ENCODE assay signal across 21 cellular contexts in the genomic region with DNA sequence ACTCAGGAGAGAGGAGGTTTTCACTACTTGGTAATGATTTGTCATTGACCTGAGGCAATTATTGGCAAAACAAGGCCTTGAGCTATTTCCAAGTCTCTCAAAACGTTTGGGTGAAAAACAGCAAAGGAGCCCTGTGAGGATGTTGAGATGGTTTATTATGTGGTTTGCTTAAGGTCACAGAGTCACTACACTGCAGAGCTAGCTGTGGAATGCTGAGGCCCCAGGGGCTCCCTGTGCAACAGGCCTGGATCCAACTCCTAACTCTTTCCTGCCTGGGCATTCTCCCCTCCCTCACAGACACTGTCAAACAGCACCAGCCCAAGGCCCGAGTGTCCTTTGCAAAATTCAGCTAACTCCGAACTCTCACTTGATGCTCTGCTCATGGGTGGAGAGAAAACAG.
DNase-seq lines count a peak whose midpoint lies in the region; TF ChIP-seq lines count a peak whose summit lies in the region.
"Had no signal": no experiment of that assay in that cellular context is flagged by ENCODE, and none has a peak within 500 bp of the region (broad histone marks: within the 10 kb centered on the region; RNA-seq: fewer than 3 reads in every experiment).

No MANE protein-coding gene starts in this region.

- peaks cover 39% of the 10 kb centered on the region for H3K4me1 Mint-ChIP-seq in nephron progenitor cell
- H3K4me1 Mint-ChIP-seq: CD8-positive, alpha-beta memory T cell had no signal

- WGBS in stomach, 5 donors: 34 to 48% (median 36%) methylated on average over 3 of the region's 3 CpGs

- no peak for TF ChIP-seq POLR2A in stomach (IDR thresholded peaks at IDR 0.05)

- TF ChIP-seq EP300 in stomach (IDR thresholded peaks at IDR 0.05): no peak

- no peak overlapping the region for H3K27ac Mint-ChIP-seq in nephron progenitor cell
- H3K27ac Mint-ChIP-seq: CD8-positive, alpha-beta memory T cell; H9 had no signal

- DNase-seq in ELF-1 (ENCODE audit: low read depth, low spot score) (peak; percentile 87), astrocyte of the hippocampus (ENCODE audit: low read depth, low spot score) (peak; percentile 38), iPS-NIHi11 (ENCODE audit: low spot score) (peak; percentile 30), nephron progenitor cell (peak; percentile 21), NCI-H2196 treated with DMSO at 0.1 percent for 48 hours (lab: John Stamatoyannopoulos, UW; ENCODE audit: unreplicated experiment) (no peak), right atrium auricular region (ENCODE audit: low spot score) (no peak), stomach (no peak), NCI-H510A treated with DMSO at 0.1 percent for 48 hours (lab: John Stamatoyannopoulos, UW) (no peak)
- DNase-seq: CD8-positive, alpha-beta memory T cell; DMS79; H9; IMR-90; Kasumi-1; MM.1S; NCI-H1105; NCI-H2107; NCI-H69; NK-92 treated with Interleukin-12 subunit alpha and Interleukin-12 subunit beta, amount 100 ng/mL, for 24 hours; OCI-M1 had no signal

- no peak for TF ChIP-seq CTCF in nephron progenitor cell (IDR thresholded peaks at IDR 0.05)
- TF ChIP-seq CTCF in right atrium auricular region (IDR thresholded peaks at IDR 0.05): no peak
- TF ChIP-seq CTCF in stomach (IDR thresholded peaks at IDR 0.05): no peak

- H3K36me3 Mint-ChIP-seq in nephron progenitor cell (ENCODE audit: low read depth): no peaks in the 10 kb centered on the region
- H3K36me3 Mint-ChIP-seq: CD8-positive, alpha-beta memory T cell had no signal

- H3K9me3 ChIP-seq in right atrium auricular region (no peaks in the 10 kb centered on the region), stomach (peaks cover 0 to 15% (median 3%) of the 10 kb centered on the region in 4 donors)

- no peaks in the 10 kb centered on the region for H3K4me1 ChIP-seq in right atrium auricular region
- no peaks in the 10 kb centered on the region for H3K4me1 ChIP-seq in stomach
- H3K4me1 ChIP-seq: BLaER1 treated with 17β-estradiol and CSF1 and Interleukin-3, amounts not matched to agents 10 nM and 100 nM had no signal

- H3K27me3 ChIP-seq in right atrium auricular region (no peaks in the 10 kb centered on the region), stomach (no peaks in the 10 kb centered on the region)
- H3K27me3 ChIP-seq: BLaER1 treated with 17β-estradiol and CSF1 and Interleukin-3, amounts not matched to agents 10 nM and 100 nM had no signal

- H3K36me3 ChIP-seq in right atrium auricular region: no peaks in the 10 kb centered on the region
- no peaks in the 10 kb centered on the region for H3K36me3 ChIP-seq in stomach
- H3K36me3 ChIP-seq: BLaER1 treated with 17β-estradiol and CSF1 and Interleukin-3, amounts not matched to agents 10 nM and 100 nM had no signal

- H3K4me3 ChIP-seq in right atrium auricular region: no peak overlapping the region
- H3K4me3 ChIP-seq in stomach: no peak overlapping the region
- H3K4me3 ChIP-seq: BLaER1 treated with 17β-estradiol and CSF1 and Interleukin-3, amounts not matched to agents 10 nM and 100 nM had no signal

- H3K27ac ChIP-seq in right atrium auricular region (no peak overlapping the region), stomach (no peak overlapping the region)
- H3K27ac ChIP-seq: BLaER1 treated with 17β-estradiol and CSF1 and Interleukin-3, amounts not matched to agents 10 nM and 100 nM; RWPE1 had no signal

- no peak overlapping the region for H3K4me3 Mint-ChIP-seq in nephron progenitor cell
- H3K4me3 Mint-ChIP-seq: CD8-positive, alpha-beta memory T cell; H9 had no signal

- H3K9me3 Mint-ChIP-seq in nephron progenitor cell: peaks cover 25% of the 10 kb centered on the region

- no peaks in the 10 kb centered on the region for H3K27me3 Mint-ChIP-seq in nephron progenitor cell (ENCODE audit: low read depth, poor library complexity)
- H3K27me3 Mint-ChIP-seq: CD8-positive, alpha-beta memory T cell had no signal

- intact Hi-C loops in stomach (cut with DNase I; ENCODE audit: low total_unique reads): no loop called here

Comparison
In these comparisons a context has a peak if more than half of its experiments do, and no peak if none do; other contexts are left out.
1. DNase-seq: peak in ELF-1 (single experiment), astrocyte of the hippocampus (single experiment), iPS-NIHi11 (single experiment) and nephron progenitor cell (single experiment); none in NCI-H2196 treated with DMSO at 0.1 percent for 48 hours (single experiment), right atrium auricular region (single experiment), stomach (single experiment) and NCI-H510A treated with DMSO at 0.1 percent for 48 hours (single experiment).